In the genomic region with DNA sequence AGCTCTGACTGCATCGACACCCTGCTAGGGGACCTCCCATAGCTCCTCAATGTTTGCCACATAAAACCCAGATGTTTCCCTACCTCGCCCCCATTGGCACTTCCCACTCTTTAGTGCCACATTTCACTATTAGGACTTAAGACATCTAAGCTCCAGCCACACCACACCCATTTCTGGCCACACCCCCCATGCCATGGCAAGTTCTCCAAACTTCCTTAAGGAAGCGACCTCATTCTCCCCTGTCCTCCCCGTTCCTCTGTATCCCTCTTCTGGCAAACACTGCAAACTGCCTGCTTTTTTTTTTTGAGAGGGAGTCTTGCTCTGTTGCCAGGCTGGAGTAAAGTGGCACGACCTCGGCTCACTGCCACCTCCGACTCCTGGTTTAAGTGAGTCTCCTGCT, we compare ENCODE assay signal across 10 cellular contexts.
A peak's percentile ranks its signal among the peaks of the same experiment; 100 is the strongest.
DNase-seq lines count a peak whose midpoint lies in the region; ATAC-seq and TF ChIP-seq lines count a peak whose summit lies in the region.
"Had no signal": no experiment of that assay in that cellular context is flagged by ENCODE, and none has a peak within 500 bp of the region (broad histone marks: within the 10 kb centered on the region; RNA-seq: fewer than 3 reads in every experiment).

No MANE protein-coding gene starts in this region.

- peaks cover 0 to 4% of the 10 kb centered on the region in 2 donors for H3K9me3 Mint-ChIP-seq in stimulated activated naive B cell treated with anti-CD40 and anti-IgM and Interleukin-4, amounts not matched to agents 10 μg/mL and 1 μg/mL and 100 μg/mL, for 72 hours

- no peak overlapping the region for H3K4me3 ChIP-seq in left ventricle myocardium inferior
- no peak overlapping the region for H3K4me3 ChIP-seq in ovary
- H3K4me3 ChIP-seq in Peyer's patch: no peak overlapping the region

- H3K4me3 Mint-ChIP-seq in stimulated activated naive B cell treated with anti-CD40 and anti-IgM and Interleukin-4, amounts not matched to agents 10 μg/mL and 1 μg/mL and 100 μg/mL, for 72 hours: peak overlapping the region in 1 of 2 donors; percentile 56

- no peak for TF ChIP-seq EP300 in ovary (IDR thresholded peaks at IDR 0.05)

- H3K27me3 ChIP-seq in left ventricle myocardium inferior (ENCODE audit: low read depth) (no peaks in the 10 kb centered on the region), ovary (no peaks in the 10 kb centered on the region), Peyer's patch (no peaks in the 10 kb centered on the region)

- H3K27ac ChIP-seq in left ventricle myocardium inferior (replicated peaks) (no peak overlapping the region), RWPE1 (no peak overlapping the region), ovary (no peak overlapping the region), Peyer's patch (no peak overlapping the region)

- H3K36me3 ChIP-seq in left ventricle myocardium inferior (peaks cover 62% of the 10 kb centered on the region), ovary (no peaks in the 10 kb centered on the region), Peyer's patch (peaks cover 0 to 44% (median 0%) of the 10 kb centered on the region in 3 donors)

- TF ChIP-seq POLR2A in ovary (IDR thresholded peaks at IDR 0.05) (no peak), Peyer's patch (IDR thresholded peaks at IDR 0.05) (no peak)

- peak overlapping the region; percentile 98 for H3K27ac Mint-ChIP-seq in stimulated activated naive B cell treated with anti-CD40 and anti-IgM and Interleukin-4, amounts not matched to agents 10 μg/mL and 1 μg/mL and 100 μg/mL, for 72 hours

- H3K4me1 ChIP-seq in left ventricle myocardium inferior (peaks cover 8% of the 10 kb centered on the region), ovary (ENCODE audit: insufficient read depth) (no peaks in the 10 kb centered on the region), Peyer's patch (no peaks in the 10 kb centered on the region)

- 75 to 84% (median 77%) methylated on average over 7 of the region's 7 CpGs for WGBS in ovary, 3 donors

- no peaks in the 10 kb centered on the region for H3K9me3 ChIP-seq in left ventricle myocardium inferior (replicated peaks)
- no peaks in the 10 kb centered on the region for H3K9me3 ChIP-seq in ovary
- H3K9me3 ChIP-seq in Peyer's patch: no peaks in the 10 kb centered on the region

- POLR2A ChIA-PET in RWPE1 (lab: Yijun Ruan, JAX; ENCODE audit: low non-redundant PET): interaction anchor here (0.6 kb wide), 1 partner anchor 437 kb away, joined by 3 read pairs; no protein-coding TSS in a partner anchor

- DNase-seq in Right ventricle myocardium superior: no peak
- no peak for DNase-seq in left ventricle myocardium inferior
- peak; percentile 67 for DNase-seq in RWPE1 (ENCODE audit: low spot score)
- no peak for DNase-seq in stimulated activated naive B cell treated with anti-CD40 and anti-IgM and Interleukin-4, amounts not matched to agents 10 μg/mL and 1 μg/mL and 100 μg/mL, for 72 hours
- no peak for DNase-seq in ovary
- no peak for DNase-seq in Peyer's patch
- DNase-seq: activated gamma-delta T cell, NCI-H526 treated with DMSO at 0.1 percent for 48 hours had no signal

- CTCF ChIA-PET in RWPE1 (lab: Yijun Ruan, JAX): interaction anchor here (0.6 to 1.4 kb wide), 3 partner anchors 13 to 473 kb away, joined by 3 to 5 read pairs (median 5); no protein-coding TSS in a partner anchor

- peaks cover 44 to 86% of the 10 kb centered on the region in 2 donors for H3K4me1 Mint-ChIP-seq in stimulated activated naive B cell treated with anti-CD40 and anti-IgM and Interleukin-4, amounts not matched to agents 10 μg/mL and 1 μg/mL and 100 μg/mL, for 72 hours

- no peaks in the 10 kb centered on the region for H3K27me3 Mint-ChIP-seq in stimulated activated naive B cell treated with anti-CD40 and anti-IgM and Interleukin-4, amounts not matched to agents 10 μg/mL and 1 μg/mL and 100 μg/mL, for 72 hours

- TF ChIP-seq CTCF in left ventricle myocardium inferior (IDR thresholded peaks at IDR 0.05; ENCODE audit: borderline replicate concordance) (no peak), RWPE1 (conservative IDR thresholded peaks at IDR 0.05; ENCODE audit: low read depth) (no peak), ovary (IDR thresholded peaks at IDR 0.05) (no peak), Peyer's patch (IDR thresholded peaks at IDR 0.05) (no peak)

- ATAC-seq in Right ventricle myocardium superior (ENCODE audit: poor library complexity) (peak; percentile 31), esophagus mucosa (peak; percentile 67), GM21390 (IDR thresholded peaks at IDR 0.05; ENCODE audit: unreplicated experiment) (no peak)
- ATAC-seq in stimulated activated naive B cell treated with anti-CD40 and anti-IgM and Interleukin-4, amounts not matched to agents 10 μg/mL and 1 μg/mL and 100 μg/mL, for 72 hours (replicated peaks): no peak

- H3K36me3 Mint-ChIP-seq in stimulated activated naive B cell treated with anti-CD40 and anti-IgM and Interleukin-4, amounts not matched to agents 10 μg/mL and 1 μg/mL and 100 μg/mL, for 72 hours: peaks cover 80 to 91% of the 10 kb centered on the region in 2 donors

- intact Hi-C loops in Right ventricle myocardium superior (cut with DNase I) (no loop called here), left ventricle myocardium inferior (cut with micrococcal nuclease) (no loop called here), ovary (cut with DNase I) (no loop called here)

Comparison
In these comparisons a context has a peak if more than half of its experiments do, and no peak if none do; other contexts are left out.
1. ATAC-seq: peak in Right ventricle myocardium superior (single experiment) and esophagus mucosa (single experiment); none in stimulated activated naive B cell treated with anti-CD40 and anti-IgM and Interleukin-4, amounts not matched to agents 10 μg/mL and 1 μg/mL and 100 μg/mL, for 72 hours (0 of 2) and GM21390 (single experiment).